In genomic region chr13:23020246-23020843, GRCh38 we compare ENCODE assay signal across 8 cellular contexts.
DNase-seq lines count a peak whose midpoint lies in the region; ATAC-seq lines count a peak whose summit lies in the region.

No MANE protein-coding gene starts in this region.

- H3K9me3 Mint-ChIP-seq in activated T-cell treated with anti-CD3 and anti-CD28 coated beads, Interleukin-2, amount 50 U/mL, for 24 hours: no peaks in the 10 kb centered on the region

- H3K4me3 Mint-ChIP-seq in activated T-cell treated with anti-CD3 and anti-CD28 coated beads, Interleukin-2, amount 50 U/mL, for 24 hours: no peak overlapping the region

- H3K27ac Mint-ChIP-seq in activated T-cell treated with anti-CD3 and anti-CD28 coated beads, Interleukin-2, amount 50 U/mL, for 24 hours: no peak overlapping the region

- no peaks in the 10 kb centered on the region for H3K4me1 Mint-ChIP-seq in activated T-cell treated with anti-CD3 and anti-CD28 coated beads, Interleukin-2, amount 50 U/mL, for 24 hours (ENCODE audit: low read depth)

- DNase-seq in DMS79 (lab: John Stamatoyannopoulos, UW): peak; percentile 0
- DNase-seq in NCI-H748 (lab: John Stamatoyannopoulos, UW; ENCODE audit: unreplicated experiment): peak; percentile 84
- peak; percentile 29 for DNase-seq in activated T-cell treated with anti-CD3 and anti-CD28 coated beads, Interleukin-2, amount 50 U/mL, for 24 hours
- peak; percentile 31 for DNase-seq in glomerular endothelial cell (ENCODE audit: extremely low read depth, low read depth, low spot score)
- DNase-seq in pons (ENCODE audit: low spot score): peak; percentile 72
- no peak for DNase-seq in cortex of kidney (lab: John Stamatoyannopoulos, UW)

- no peaks in the 10 kb centered on the region for H3K36me3 Mint-ChIP-seq in activated T-cell treated with anti-CD3 and anti-CD28 coated beads, Interleukin-2, amount 50 U/mL, for 24 hours (ENCODE audit: low read depth)

- peaks cover 25% of the 10 kb centered on the region for H3K27me3 Mint-ChIP-seq in activated T-cell treated with anti-CD3 and anti-CD28 coated beads, Interleukin-2, amount 50 U/mL, for 24 hours

- ATAC-seq in GM19395 (IDR thresholded peaks at IDR 0.05; ENCODE audit: unreplicated experiment) (peak; percentile 80), HG03378 (IDR thresholded peaks at IDR 0.05; ENCODE audit: unreplicated experiment) (peak; percentile 88)
